In genomic region chr21:37552496-37553399, GRCh38 we compare ENCODE assay signal across 25 cellular contexts.
A peak's percentile ranks its signal among the peaks of the same experiment; 100 is the strongest.
DNase-seq lines count a peak whose midpoint lies in the region; ATAC-seq and TF ChIP-seq lines count a peak whose summit lies in the region.
"Had no signal": no experiment of that assay in that cellular context is flagged by ENCODE, and none has a peak within 500 bp of the region (broad histone marks: within the 10 kb centered on the region; RNA-seq: fewer than 3 reads in every experiment).

No MANE protein-coding gene starts in this region.

- no peaks in the 10 kb centered on the region for H3K23me2 ChIP-seq in H9 (ENCODE audit: insufficient read length, low read depth, low read length, poor library complexity, severe bottlenecking)

- H3K79me2 ChIP-seq in H9 (ENCODE audit: insufficient read depth, low read length) (no peaks in the 10 kb centered on the region), PC-9 (ENCODE audit: low read depth) (no peaks in the 10 kb centered on the region)

- H2BK12ac ChIP-seq in H9 (ENCODE audit: insufficient read length, low read depth, low read length) = no peak overlapping the region

- H3K27me3 ChIP-seq in H9 (ENCODE audit: insufficient read depth, low read length) (no peaks in the 10 kb centered on the region), right cardiac atrium (ENCODE audit: control insufficient read depth, insufficient read depth) (no peaks in the 10 kb centered on the region), psoas muscle (ENCODE audit: insufficient read depth in 3 of 3, low read length in 2 of 3) (no peaks in the 10 kb centered on the region), PC-9 (ENCODE audit: insufficient read depth, low read depth) (no peaks in the 10 kb centered on the region)
- H3K27me3 ChIP-seq: BE2C, brain microvascular endothelial cell, stomach, transverse colon had no signal

- CTCF ChIA-PET in PC-9 (lab: Charles Lee) = no interaction called here

- POLR2A ChIA-PET in PC-9 (lab: Charles Lee; ENCODE audit: unreplicated experiment) = no interaction called here

- H2AK5ac ChIP-seq in H9 (ENCODE audit: insufficient read length, low read length) = no peak overlapping the region

- H3K18ac ChIP-seq in H9 (ENCODE audit: insufficient read length, low read depth, low read length) = no peak overlapping the region

- peaks cover 5 to 10% of the 10 kb centered on the region in 2 experiments for H3K4me1 Mint-ChIP-seq in H9
- H3K4me1 Mint-ChIP-seq: activated naive CD8-positive, alpha-beta T cell treated with anti-CD3 and anti-CD28 coated beads, Interleukin-2, amount 10 ng/mL, durations not matched to agents 7 days and 5 days had no signal

- H3K27ac ChIP-seq in H9 (ENCODE audit: insufficient read length, low read depth, low read length) (no peak overlapping the region), coronary artery (peak overlapping the region; percentile 3 to 45), right cardiac atrium (ENCODE audit: low read length) (peak overlapping the region; percentile 83), psoas muscle (peak overlapping the region; percentile 89), PC-9 (no peak overlapping the region)
- H3K27ac ChIP-seq: brain microvascular endothelial cell had no signal

- H3K23ac ChIP-seq in H9 (ENCODE audit: insufficient read length, low read depth, low read length) = no peak overlapping the region

- no peak overlapping the region for H3K9ac ChIP-seq in H9 (ENCODE audit: extremely low read depth, insufficient read length, low read length)

- no peaks in the 10 kb centered on the region; a peak in 1 of 5 replicates for H3K9me3 Mint-ChIP-seq in H9
- H3K9me3 Mint-ChIP-seq: activated naive CD8-positive, alpha-beta T cell treated with anti-CD3 and anti-CD28 coated beads, Interleukin-2, amount 10 ng/mL, durations not matched to agents 7 days and 5 days; natural killer cell treated with Interleukin-12 subunit alpha and Interleukin-12 subunit beta and Interleukin-15 and Interleukin-18, amount 100 ng/mL, for 72 hours had no signal

- H3K56ac ChIP-seq in H9 (ENCODE audit: insufficient read length, low read depth, low read length) = no peak overlapping the region

- H3K9me3 ChIP-seq in H9 (ENCODE audit: control insufficient read depth, low read depth, low read length) (no peaks in the 10 kb centered on the region), right cardiac atrium (ENCODE audit: control insufficient read depth, low read length) (no peaks in the 10 kb centered on the region), psoas muscle (no peaks in the 10 kb centered on the region), PC-9 (ENCODE audit: insufficient read depth, low read depth) (no peaks in the 10 kb centered on the region)
- H3K9me3 ChIP-seq: Caco-2, stomach, transverse colon had no signal

- H3K14ac ChIP-seq in H9 (ENCODE audit: insufficient read depth, low read length) = no peak overlapping the region

- peak overlapping the region in 2 of 3 experiments; percentile 64 to 78; a peak in 2 of 7 replicates for H3K27ac Mint-ChIP-seq in H9
- H3K27ac Mint-ChIP-seq: activated naive CD8-positive, alpha-beta T cell treated with anti-CD3 and anti-CD28 coated beads, Interleukin-2, amount 10 ng/mL, durations not matched to agents 7 days and 5 days; natural killer cell treated with Interleukin-12 subunit alpha and Interleukin-12 subunit beta and Interleukin-15 and Interleukin-18, amount 100 ng/mL, for 72 hours; progenitor cell of endocrine pancreas had no signal

- no CpG with 5 or more reads among the region's 17 CpGs for whole genome bisulfite sequencing in H9 (ENCODE audit: extremely low coverage, insufficient read length, low lambda C conversion rate)
- WGBS in right cardiac atrium = 66% methylated on average over 17 of the region's 17 CpGs
- 53 to 79% (median 59%) methylated on average over 17 of the region's 17 CpGs for WGBS in psoas muscle, 3 donors

- H4K5ac ChIP-seq in H9 (ENCODE audit: insufficient read length, low read depth, low read length) = no peak overlapping the region

- no peak overlapping the region for H4K91ac ChIP-seq in H9 (ENCODE audit: insufficient read length, low read depth, low read length)

- ATAC-seq in right cardiac atrium (peak; percentile 70 to 82), psoas muscle (peak; percentile 31 to 68 (median 52)), GM19035 (IDR thresholded peaks at IDR 0.05; ENCODE audit: unreplicated experiment) (no peak), GM18498 (IDR thresholded peaks at IDR 0.05; ENCODE audit: unreplicated experiment) (no peak)
- ATAC-seq: natural killer cell treated with Interleukin-12 subunit alpha and Interleukin-12 subunit beta and Interleukin-15 and Interleukin-18, amount 100 ng/mL, for 72 hours had no signal

- H3K4me1 ChIP-seq in H9 (ENCODE audit: insufficient read depth, low read length) = no peaks in the 10 kb centered on the region
- H3K4me1 ChIP-seq in right cardiac atrium (ENCODE audit: control insufficient read depth, insufficient read depth, low read length) = peaks cover 12% of the 10 kb centered on the region
- H3K4me1 ChIP-seq in psoas muscle = peaks cover 50% of the 10 kb centered on the region
- H3K4me1 ChIP-seq in PC-9 (replicated peaks; ENCODE audit: insufficient read depth) = no peaks in the 10 kb centered on the region
- H3K4me1 ChIP-seq: BE2C had no signal

- H2BK120ac ChIP-seq in H9 (ENCODE audit: low read depth, low read length, poor library complexity, severe bottlenecking) = no peak overlapping the region

- H2AFZ ChIP-seq in H9 (ENCODE audit: low read length) = no peak overlapping the region
- H2AFZ ChIP-seq in PC-9 = no peak overlapping the region

- H3K36me3 Mint-ChIP-seq in H9 (ENCODE audit: insufficient read depth in 1 of 3, low read depth in 3 of 3) = no peaks in the 10 kb centered on the region; a peak in 1 of 7 replicates
- H3K36me3 Mint-ChIP-seq: activated naive CD8-positive, alpha-beta T cell treated with anti-CD3 and anti-CD28 coated beads, Interleukin-2, amount 10 ng/mL, durations not matched to agents 7 days and 5 days; natural killer cell treated with Interleukin-12 subunit alpha and Interleukin-12 subunit beta and Interleukin-15 and Interleukin-18, amount 100 ng/mL, for 72 hours had no signal

- no peak overlapping the region for H3K4ac ChIP-seq in H9 (ENCODE audit: low read depth, low read length)

- no peak overlapping the region for H2BK15ac ChIP-seq in H9 (ENCODE audit: low read depth, low read length)

- H4K8ac ChIP-seq in H9 (replicated peaks; ENCODE audit: insufficient read length, low read depth, low read length) = no peak overlapping the region

- intact Hi-C loops in right cardiac atrium (cut with DNase I) = loop anchor here in 1 of 4 donors (10.0 kb wide), 1 partner anchor 288 kb away; the partner anchor contains the start of gene VPS26C
- intact Hi-C loops in psoas muscle (cut with DNase I) = loop anchor here in 1 of 2 donors (5.0 to 10.0 kb wide), 2 partner anchors 40 to 188 kb away; partner anchors contain the start of gene DYRK1A
- intact Hi-C loops in PC-9 (cut with micrococcal nuclease; ENCODE audit: unreplicated experiment) = no loop called here

- H3K4me3 ChIP-seq in coronary artery = no peak overlapping the region
- no peak overlapping the region for H3K4me3 ChIP-seq in right cardiac atrium (ENCODE audit: low read length)
- no peak overlapping the region for H3K4me3 ChIP-seq in psoas muscle
- H3K4me3 ChIP-seq in PC-9 = no peak overlapping the region
- H3K4me3 ChIP-seq: stomach, transverse colon had no signal

- H3K4me3 Mint-ChIP-seq in H9 = no peak overlapping the region
- H3K4me3 Mint-ChIP-seq: activated naive CD8-positive, alpha-beta T cell treated with anti-CD3 and anti-CD28 coated beads, Interleukin-2, amount 10 ng/mL, durations not matched to agents 7 days and 5 days; natural killer cell treated with Interleukin-12 subunit alpha and Interleukin-12 subunit beta and Interleukin-15 and Interleukin-18, amount 100 ng/mL, for 72 hours had no signal

- no peaks in the 10 kb centered on the region; the same call in 1 of the 2 replicates for H3K27me3 Mint-ChIP-seq in H9 (ENCODE audit: low read depth)

- no peaks in the 10 kb centered on the region for H3K9me2 ChIP-seq in PC-9 (ENCODE audit: insufficient read depth)

- H3K4me2 ChIP-seq in H9 (ENCODE audit: insufficient read depth, insufficient read length, low read length) (no peak overlapping the region), PC-9 (no peak overlapping the region)

- H3F3A ChIP-seq in PC-9 (ENCODE audit: insufficient read depth, low read depth) = no peaks in the 10 kb centered on the region

- no TSS peak for BruUV-seq in PC-9 (replicated peaks; lab: Mats Ljungman, UMichigan)

- no peak overlapping the region for H2BK20ac ChIP-seq in H9 (ENCODE audit: low read depth, low read length, poor library complexity, severe bottlenecking)

- TF ChIP-seq CTCF in H9 (conservative IDR thresholded peaks at IDR 0.05) = no peak
- no peak for TF ChIP-seq CTCF in coronary artery (IDR thresholded peaks at IDR 0.05)
- no peak for TF ChIP-seq CTCF in psoas muscle (IDR thresholded peaks at IDR 0.05)
- no peak for TF ChIP-seq CTCF in PC-9 (conservative IDR thresholded peaks at IDR 0.05)

- H4K20me1 ChIP-seq in H9 (ENCODE audit: control insufficient read depth, insufficient read depth, insufficient read length) = no peaks in the 10 kb centered on the region
- no peaks in the 10 kb centered on the region for H4K20me1 ChIP-seq in PC-9 (ENCODE audit: insufficient read depth)

- DNase-seq in H9 = no peak
- no peak for DNase-seq in coronary artery (ENCODE audit: low spot score)
- DNase-seq in right cardiac atrium = peak; percentile 46 to 70 (median 60)
- DNase-seq in psoas muscle = peak; percentile 24 to 78
- DNase-seq in NCI-H1105 treated with DMSO at 0.1 percent for 48 hours (lab: John Stamatoyannopoulos, UW) = no peak
- no peak for DNase-seq in PC-9
- DNase-seq: activated naive CD8-positive, alpha-beta T cell treated with anti-CD3 and anti-CD28 coated beads, Interleukin-2, amount 10 ng/mL, durations not matched to agents 7 days and 5 days; BE2C; brain microvascular endothelial cell; Caco-2; DND-41; Kasumi-1; left colon; NCI-H1048; NCI-H2029 treated with DMSO at 0.1 percent for 48 hours; NCI-H226; OCI-M1; SIG-M5; stimulated activated CD4-positive, alpha-beta T cell treated with anti-CD3 and anti-CD28 coated beads, Interleukin-4, amount 100 ng/mL, for 24 hours; transverse colon had no signal

- H2BK5ac ChIP-seq in H9 (ENCODE audit: insufficient read length, low read length) = no peak overlapping the region

- H3K36me3 ChIP-seq in psoas muscle (ENCODE audit: insufficient read depth in 1 of 2, low read depth in 1 of 2) = no peaks in the 10 kb centered on the region
- H3K36me3 ChIP-seq in PC-9 (ENCODE audit: low read depth) = no peaks in the 10 kb centered on the region
- H3K36me3 ChIP-seq: BE2C, brain microvascular endothelial cell, stomach, transverse colon had no signal

- no peaks in the 10 kb centered on the region for H3K79me1 ChIP-seq in H9 (ENCODE audit: insufficient read depth, low read depth, low read length, poor library complexity, severe bottlenecking)

- no peak overlapping the region for H3T11ph ChIP-seq in H9 (ENCODE audit: low read length)

Comparison
In these comparisons a context has a peak if more than half of its experiments do, and no peak if none do; other contexts are left out.
1. DNase-seq: peak in right cardiac atrium (3 of 3) and psoas muscle (2 of 2); none in H9 (single experiment), coronary artery (single experiment), NCI-H1105 treated with DMSO at 0.1 percent for 48 hours (single experiment) and PC-9 (0 of 2).
2. H3K27ac ChIP-seq: peak in coronary artery (2 of 2), right cardiac atrium (single experiment) and psoas muscle (single experiment); none in H9 (single experiment) and PC-9 (single experiment).
3. ATAC-seq: peak in right cardiac atrium (2 of 2) and psoas muscle (4 of 4); none in GM19035 (single experiment) and GM18498 (single experiment).